Comparison of ENCODE assay signal across 8 cellular contexts in the genomic region with DNA sequence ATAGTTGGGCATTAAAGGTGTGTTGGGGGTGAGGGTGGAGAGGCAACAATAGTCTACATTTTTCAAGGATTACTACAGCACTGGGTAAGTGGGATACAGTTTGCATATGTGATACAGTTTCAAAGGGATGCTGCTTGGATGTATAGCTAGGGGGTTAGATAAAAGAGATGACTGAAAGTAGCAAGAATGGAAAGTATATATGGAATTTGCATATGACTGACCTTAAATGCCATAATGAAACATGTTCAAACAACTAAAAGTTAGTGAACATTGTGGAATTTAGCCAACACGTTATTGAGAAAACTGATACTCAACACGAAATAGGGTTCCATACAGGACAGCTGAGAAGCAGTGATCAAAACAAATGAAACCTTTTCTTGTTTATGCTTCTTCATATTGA.
"Had no signal": no experiment of that assay in that cellular context is flagged by ENCODE, and none has a peak within 500 bp of the region (broad histone marks: within the 10 kb centered on the region; RNA-seq: fewer than 3 reads in every experiment).

No MANE protein-coding gene starts in this region.

- H3K4me1 ChIP-seq: HAP-1 had no signal

- H3K27ac ChIP-seq: GM23248, HL-60 had no signal

- H3K4me3 ChIP-seq: GM23248, HAP-1 had no signal

- H3K9me3 ChIP-seq: HAP-1 had no signal

- DNase-seq: GM23248, GOT3, H7, HFFc6 had no signal

- H3K36me3 ChIP-seq: HAP-1 had no signal

- FAIRE-seq: HepG2 had no signal

- ATAC-seq: HCT116, HepG2 had no signal
